22 cellular contexts compared by ENCODE assay signal in the genomic region with DNA sequence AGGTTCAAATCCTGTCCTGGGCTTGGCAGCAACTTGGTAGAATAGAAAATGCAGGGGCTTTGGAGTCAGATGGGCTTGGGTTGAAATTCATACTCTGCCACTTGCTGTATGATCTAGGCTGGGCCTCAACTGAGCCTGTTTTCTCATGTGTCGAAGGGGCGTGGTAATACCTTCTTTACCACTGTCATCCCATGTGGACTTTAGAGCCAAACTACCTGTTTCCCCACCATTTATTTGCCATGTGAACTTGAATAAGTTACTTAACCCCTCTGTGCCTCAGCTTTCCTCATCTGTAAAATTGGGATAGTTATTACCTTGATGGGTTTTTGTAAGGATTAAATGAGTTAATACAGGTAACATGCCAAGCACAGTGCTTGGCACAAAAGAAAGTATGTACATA.
"Had no signal": no experiment of that assay in that cellular context is flagged by ENCODE, and none has a peak within 500 bp of the region (broad histone marks: within the 10 kb centered on the region; RNA-seq: fewer than 3 reads in every experiment).

No MANE protein-coding gene starts in this region.

- H3K9me3 ChIP-seq: heart left ventricle, left ventricle myocardium inferior, ovary, right atrium auricular region, suprapubic skin, thyroid gland, upper lobe of left lung, uterus had no signal

- ATAC-seq: heart left ventricle; natural killer cell; stimulated activated naive CD8-positive, alpha-beta T cell treated with anti-CD3 and anti-CD28 coated beads, Interleukin-15, Interleukin-2, amounts not matched to agents 100 U/mL and 50 U/mL, for 24 hours had no signal

- H3K4me2 ChIP-seq: smooth muscle cell had no signal

- H3K9me3 Mint-ChIP-seq: natural killer cell; neural crest cell; stimulated activated effector memory CD8-positive, alpha-beta T cell treated with anti-CD3 and anti-CD28 coated beads, Interleukin-12 subunit alpha, Interleukin-12 subunit beta, amount 100 ng/mL, for 72 hours had no signal

- H3K27me3 ChIP-seq: heart left ventricle, ovary, right atrium auricular region, suprapubic skin, thyroid gland, upper lobe of left lung, uterus had no signal

- DNase-seq: caudate nucleus; effector memory CD4-positive, alpha-beta T cell; foreskin melanocyte; heart left ventricle; islet precursor cell; left ventricle myocardium inferior; natural killer cell; nucleus accumbens; ovary; stimulated activated CD4-positive, alpha-beta T cell treated with anti-CD3 and anti-CD28 coated beads, Interleukin-2, amount 100 ng/mL, for 48 hours; stimulated activated CD8-positive, alpha-beta memory T cell treated with anti-CD3 and anti-CD28 coated beads, Interleukin-4, amount 100 ng/mL, for 48 hours; stimulated activated naive CD8-positive, alpha-beta T cell treated with anti-CD3 and anti-CD28 coated beads, Interleukin-15, Interleukin-2, amounts not matched to agents 100 U/mL and 50 U/mL, for 24 hours; thyroid gland; upper lobe of left lung; uterus had no signal

- H3K4me3 ChIP-seq: heart left ventricle, left ventricle myocardium inferior, lung, ovary, right atrium auricular region, smooth muscle cell, suprapubic skin, thyroid gland, upper lobe of left lung, uterus had no signal

- H3K36me3 Mint-ChIP-seq: natural killer cell; stimulated activated effector memory CD8-positive, alpha-beta T cell treated with anti-CD3 and anti-CD28 coated beads, Interleukin-12 subunit alpha, Interleukin-12 subunit beta, amount 100 ng/mL, for 72 hours had no signal

- H3K4me1 ChIP-seq: right atrium auricular region, thyroid gland, upper lobe of left lung, uterus had no signal

- H3K4me1 Mint-ChIP-seq: natural killer cell; neural crest cell; stimulated activated effector memory CD8-positive, alpha-beta T cell treated with anti-CD3 and anti-CD28 coated beads, Interleukin-12 subunit alpha, Interleukin-12 subunit beta, amount 100 ng/mL, for 72 hours had no signal

- FAIRE-seq: endometrium had no signal

- H3K4me3 Mint-ChIP-seq: natural killer cell; neural crest cell; stimulated activated effector memory CD8-positive, alpha-beta T cell treated with anti-CD3 and anti-CD28 coated beads, Interleukin-12 subunit alpha, Interleukin-12 subunit beta, amount 100 ng/mL, for 72 hours had no signal

- H3K36me3 ChIP-seq: heart left ventricle, left ventricle myocardium inferior, ovary, right atrium auricular region, suprapubic skin, thyroid gland, upper lobe of left lung, uterus had no signal

- H3K27ac Mint-ChIP-seq: natural killer cell; stimulated activated effector memory CD8-positive, alpha-beta T cell treated with anti-CD3 and anti-CD28 coated beads, Interleukin-12 subunit alpha, Interleukin-12 subunit beta, amount 100 ng/mL, for 72 hours had no signal

- H3K27ac ChIP-seq: heart left ventricle, left ventricle myocardium inferior, ovary, right atrium auricular region, suprapubic skin, thyroid gland, upper lobe of left lung, uterus had no signal
